ENCODE assay signal across 24 cellular contexts in the genomic region with DNA sequence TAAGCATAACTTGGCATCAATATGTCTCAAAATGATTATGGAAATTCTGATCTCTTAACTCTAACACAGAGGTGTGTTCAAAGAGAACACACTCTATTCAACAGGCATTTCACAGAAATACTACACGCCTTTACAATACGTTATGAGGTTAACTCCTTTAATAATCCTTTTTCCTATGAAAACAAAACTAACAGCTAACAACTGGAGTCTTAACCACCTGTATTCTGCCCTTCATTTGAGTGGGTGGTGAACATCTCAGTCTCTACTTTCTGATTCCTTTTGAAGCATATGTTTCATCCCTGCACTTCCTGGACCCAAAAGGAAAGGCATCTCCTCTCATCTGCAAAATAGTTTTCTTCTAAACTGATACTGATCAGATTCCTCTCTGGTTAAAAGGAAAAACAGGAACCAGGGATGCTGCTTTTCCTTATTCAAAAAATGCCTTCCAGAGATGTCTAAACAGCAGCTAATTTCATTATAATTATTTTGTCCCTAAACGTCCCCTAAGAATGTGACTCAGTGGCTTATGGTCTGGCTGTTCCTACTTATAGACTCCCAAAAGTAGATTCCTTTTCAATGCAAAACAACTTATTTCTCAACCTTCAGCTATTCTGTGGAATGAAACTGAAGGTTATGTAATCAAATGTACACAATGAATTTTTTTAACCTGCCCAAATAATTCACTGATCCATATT. TPM values are rescaled to one million over a fixed set of nuclear protein-coding genes. Genes with fewer than 3 reads are reported as not detected.
A peak's percentile ranks its signal among the peaks of the same experiment; 100 is the strongest.
DNase-seq lines count a peak whose midpoint lies in the region; ATAC-seq, FAIRE-seq and TF ChIP-seq lines count a peak whose summit lies in the region.
"Had no signal": no experiment of that assay in that cellular context is flagged by ENCODE, and none has a peak within 500 bp of the region (broad histone marks: within the 10 kb centered on the region; RNA-seq: fewer than 3 reads in every experiment).

No MANE protein-coding gene starts in this region.

- no peak for DNase-seq in GM12891 (ENCODE audit: insufficient read length, low spot score)
- no peak for DNase-seq in caudate nucleus (lab: John Stamatoyannopoulos, UW)
- no peak for DNase-seq in COR-L47 (lab: John Stamatoyannopoulos, UW)
- DNase-seq in OCI-M1 (lab: John Stamatoyannopoulos, UW) = no peak
- DNase-seq in Caco-2 = no peak
- DNase-seq: activated CD8-positive, alpha-beta memory T cell treated with anti-CD3 and anti-CD28 coated beads, Interleukin-2, amount 10 ng/mL, durations not matched to agents 7 days and 5 days; activated naive CD4-positive, alpha-beta T cell treated with anti-CD3 and anti-CD28 coated beads, Interleukin-2, amount 10 ng/mL, durations not matched to agents 7 days and 5 days; CD8-positive, alpha-beta T cell; DMS79 treated with DMSO at 0.1 percent for 48 hours; left cardiac atrium; mesendoderm; NCI-H1436; stimulated activated naive CD4-positive, alpha-beta T cell had no signal

- FAIRE-seq in GM12891 (lab: Jason Lieb, UNC) = peak; percentile 52
- FAIRE-seq: H1 had no signal

- H3K4me1 ChIP-seq in Caco-2 = 0 out of 2 replicates have a peak, but pooled peaks cover 6% of the 10 kb centered on the region
- H3K4me1 ChIP-seq: breast epithelium had no signal

- no peaks in the 10 kb centered on the region for H3K9me3 Mint-ChIP-seq in Caco-2 (ENCODE audit: unreplicated experiment)
- H3K9me3 Mint-ChIP-seq: activated naive CD4-positive, alpha-beta T cell treated with anti-CD3 and anti-CD28 coated beads, Interleukin-2, amount 10 ng/mL, durations not matched to agents 7 days and 5 days; CD8-positive, alpha-beta T cell; natural killer cell treated with Interleukin-12 subunit alpha and Interleukin-12 subunit beta and Interleukin-15 and Interleukin-18, amount 100 ng/mL, for 72 hours; T-helper 2 cell treated with Interferon-gamma antibody and Interleukin-4, amounts not matched to agents 5 μg/mL and 100 μg/mL, for 36 hours; type B pancreatic cell had no signal

- no TSS peak for BruUV-seq in Caco-2 (replicated peaks; lab: Mats Ljungman, UMichigan)

- peaks cover 2% of the 10 kb centered on the region; the same call in 1 of the 2 replicates for H3K36me3 ChIP-seq in Caco-2 (ENCODE audit: control insufficient read depth, insufficient read depth, low read length)
- H3K36me3 ChIP-seq: breast epithelium, esophagus muscularis mucosa, SJSA1 had no signal

- TF ChIP-seq CTCF in Caco-2 (IDR thresholded peaks at IDR 0.05; ENCODE audit: insufficient read depth in 1 of 2, low read depth in 1 of 2, low read length in 1 of 2, severe bottlenecking in 1 of 2, unreplicated experiment in 1 of 2) = no peak

- no peak for TF ChIP-seq POLR2A in GM12891 (IDR thresholded peaks at IDR 0.05; ENCODE audit: low read depth, low read length)

- peak; percentile 76 for ATAC-seq in GM18498 (IDR thresholded peaks at IDR 0.05; ENCODE audit: unreplicated experiment)
- peak; percentile 45 for ATAC-seq in HG02973 (IDR thresholded peaks at IDR 0.05; ENCODE audit: unreplicated experiment)
- ATAC-seq: activated CD8-positive, alpha-beta memory T cell treated with anti-CD3 and anti-CD28 coated beads, Interleukin-2, amount 10 ng/mL, durations not matched to agents 7 days and 5 days; CD8-positive, alpha-beta T cell; natural killer cell treated with Interleukin-12 subunit alpha and Interleukin-12 subunit beta and Interleukin-15 and Interleukin-18, amount 100 ng/mL, for 72 hours; WTC11 had no signal

- no peak overlapping the region for H3K4me3 ChIP-seq in Caco-2 (ENCODE audit: low read depth, low read length)
- H3K4me3 ChIP-seq: breast epithelium, esophagus muscularis mucosa, SJSA1 had no signal

- H3K9me3 ChIP-seq in Caco-2 = no peaks in the 10 kb centered on the region
- H3K9me3 ChIP-seq: breast epithelium, esophagus muscularis mucosa, SJSA1 had no signal

- POLR2A ChIA-PET in Caco-2 (lab: Charles Lee) = no interaction called here

- no peaks in the 10 kb centered on the region for H3K27me3 Mint-ChIP-seq in Caco-2 (ENCODE audit: insufficient read depth, unreplicated experiment)
- H3K27me3 Mint-ChIP-seq: activated CD8-positive, alpha-beta memory T cell treated with anti-CD3 and anti-CD28 coated beads, Interleukin-2, amount 10 ng/mL, durations not matched to agents 7 days and 5 days; activated naive CD4-positive, alpha-beta T cell treated with anti-CD3 and anti-CD28 coated beads, Interleukin-2, amount 10 ng/mL, durations not matched to agents 7 days and 5 days; natural killer cell treated with Interleukin-12 subunit alpha and Interleukin-12 subunit beta and Interleukin-15 and Interleukin-18, amount 100 ng/mL, for 72 hours; type B pancreatic cell had no signal

- CTCF ChIA-PET in Caco-2 (lab: Charles Lee) = no interaction called here

- H3K27me3 ChIP-seq in Caco-2 (replicated peaks; ENCODE audit: control insufficient read depth, insufficient read depth, low read length) = no peaks in the 10 kb centered on the region
- H3K27me3 ChIP-seq: breast epithelium, esophagus muscularis mucosa, SJSA1 had no signal

- no peak overlapping the region for H3K4me3 Mint-ChIP-seq in Caco-2 (ENCODE audit: unreplicated experiment)
- H3K4me3 Mint-ChIP-seq: activated CD8-positive, alpha-beta memory T cell treated with anti-CD3 and anti-CD28 coated beads, Interleukin-2, amount 10 ng/mL, durations not matched to agents 7 days and 5 days; activated naive CD4-positive, alpha-beta T cell treated with anti-CD3 and anti-CD28 coated beads, Interleukin-2, amount 10 ng/mL, durations not matched to agents 7 days and 5 days; CD8-positive, alpha-beta T cell; natural killer cell treated with Interleukin-12 subunit alpha and Interleukin-12 subunit beta and Interleukin-15 and Interleukin-18, amount 100 ng/mL, for 72 hours; T-helper 2 cell treated with Interferon-gamma antibody and Interleukin-4, amounts not matched to agents 5 μg/mL and 100 μg/mL, for 36 hours; type B pancreatic cell; WTC11 had no signal

- peak overlapping the region; percentile 63 for H3K27ac ChIP-seq in caudate nucleus (ENCODE audit: low read depth, low read length)
- H3K27ac ChIP-seq: parathyroid adenoma, SJSA1 had no signal

- H3K36me3 Mint-ChIP-seq in Caco-2 (ENCODE audit: insufficient read depth, unreplicated experiment) = peaks cover 10% of the 10 kb centered on the region
- H3K36me3 Mint-ChIP-seq: activated naive CD4-positive, alpha-beta T cell treated with anti-CD3 and anti-CD28 coated beads, Interleukin-2, amount 10 ng/mL, durations not matched to agents 7 days and 5 days; natural killer cell treated with Interleukin-12 subunit alpha and Interleukin-12 subunit beta and Interleukin-15 and Interleukin-18, amount 100 ng/mL, for 72 hours had no signal

- peaks cover 17% of the 10 kb centered on the region for H3K4me1 Mint-ChIP-seq in Caco-2 (ENCODE audit: low read depth, unreplicated experiment)

- no peak overlapping the region for H3K27ac Mint-ChIP-seq in Caco-2 (ENCODE audit: unreplicated experiment)
- H3K27ac Mint-ChIP-seq: activated CD8-positive, alpha-beta memory T cell treated with anti-CD3 and anti-CD28 coated beads, Interleukin-2, amount 10 ng/mL, durations not matched to agents 7 days and 5 days; activated naive CD4-positive, alpha-beta T cell treated with anti-CD3 and anti-CD28 coated beads, Interleukin-2, amount 10 ng/mL, durations not matched to agents 7 days and 5 days; CD8-positive, alpha-beta T cell; T-helper 2 cell treated with Interferon-gamma antibody and Interleukin-4, amounts not matched to agents 5 μg/mL and 100 μg/mL, for 36 hours; type B pancreatic cell; WTC11 had no signal

- intact Hi-C loops in Caco-2 (cut with micrococcal nuclease; ENCODE audit: unreplicated experiment) = loop anchor here (2.0 kb wide), 1 partner anchor 24 kb away; a partner anchor contains a TSS

TF ChIP-seq in GM12891, 5 proteins besides CTCF, POLR2A, EP300 and RAD21:
- TF ChIP-seq POU2F2 (IDR thresholded peaks at IDR 0.05; ENCODE audit: low read depth, low read length) (no peak), SPI1 (IDR thresholded peaks at IDR 0.05; ENCODE audit: low read depth, low read length) (no peak), TAF1 (IDR thresholded peaks at IDR 0.05; ENCODE audit: low read depth, low read length) (no peak), POLR2AphosphoS5 (IDR thresholded peaks at IDR 0.05; ENCODE audit: low read depth, low read length) (no peak), PAX5 (IDR thresholded peaks at IDR 0.05; ENCODE audit: insufficient read depth, low read length, severe bottlenecking) (no peak)

RNA-seq across cellular contexts. Expression of a gene that starts 24.1 kb away (rescaled TPM):
- polyA plus RNA-seq in GM12891 (2012; ENCODE audit: low read depth, missing spikeins) = 20.7 TPM
- 41.6 and 51.5 TPM in 2 replicates for total RNA-seq in Caco-2 (2022)
